11 cellular contexts compared by ENCODE assay signal in the genomic region with DNA sequence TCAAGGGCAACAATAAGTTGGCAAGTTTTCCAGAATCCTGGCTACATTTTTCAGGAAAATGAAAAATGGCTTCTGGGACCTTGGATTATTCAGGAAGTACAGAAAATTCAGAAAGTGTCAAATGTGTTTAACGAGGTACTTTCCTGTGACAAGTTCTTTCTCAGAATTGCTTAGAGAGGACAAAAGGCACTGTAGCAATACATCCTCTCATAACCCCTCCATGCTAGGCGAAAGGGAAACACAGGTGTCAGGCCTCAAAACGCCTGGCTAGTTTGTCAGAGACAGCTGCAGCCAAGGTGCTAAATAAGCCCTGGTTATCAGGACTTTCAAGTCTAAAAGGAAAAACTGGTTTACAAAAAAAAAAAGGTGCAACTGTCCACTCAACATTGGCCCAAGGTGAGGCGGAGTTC.
DNase-seq lines count a peak whose midpoint lies in the region; ATAC-seq, FAIRE-seq and TF ChIP-seq lines count a peak whose summit lies in the region.
"Had no signal": no experiment of that assay in that cellular context is flagged by ENCODE, and none has a peak within 500 bp of the region (broad histone marks: within the 10 kb centered on the region; RNA-seq: fewer than 3 reads in every experiment).

No MANE protein-coding gene starts in this region.

- no peak for TF ChIP-seq CTCF in foreskin fibroblast (IDR thresholded peaks at IDR 0.05; ENCODE audit: low read depth, low read length)

- H3K4me1 Mint-ChIP-seq in stimulated activated naive CD8-positive, alpha-beta T cell treated with anti-CD3 and anti-CD28 coated beads, Interleukin-15, Interleukin-2, amounts not matched to agents 100 ng/mL and 50 ng/mL, for 24 hours (ENCODE audit: low read depth): peaks cover 28% of the 10 kb centered on the region
- H3K4me1 Mint-ChIP-seq in activated naive CD8-positive, alpha-beta T cell treated with anti-CD3 and anti-CD28 coated beads for 36 hours: peaks cover 27% of the 10 kb centered on the region

- H3K4me3 ChIP-seq in foreskin fibroblast (ENCODE audit: low read depth in 1 of 2, low read length in 2 of 2) (no peak overlapping the region), small intestine (ENCODE audit: low read depth in 1 of 2, low read length in 2 of 2) (no peak overlapping the region)

- H3K9me3 ChIP-seq in small intestine (ENCODE audit: control insufficient read depth, low read depth): no peaks in the 10 kb centered on the region

- H3K27ac Mint-ChIP-seq in stimulated activated naive CD8-positive, alpha-beta T cell treated with anti-CD3 and anti-CD28 coated beads, Interleukin-15, Interleukin-2, amounts not matched to agents 100 ng/mL and 50 ng/mL, for 24 hours: peak overlapping the region; percentile 29
- peak overlapping the region; percentile 63 for H3K27ac Mint-ChIP-seq in activated naive CD8-positive, alpha-beta T cell treated with anti-CD3 and anti-CD28 coated beads for 36 hours

- H3K4me3 Mint-ChIP-seq in stimulated activated naive CD8-positive, alpha-beta T cell treated with anti-CD3 and anti-CD28 coated beads, Interleukin-15, Interleukin-2, amounts not matched to agents 100 ng/mL and 50 ng/mL, for 24 hours: no peak overlapping the region
- no peak overlapping the region for H3K4me3 Mint-ChIP-seq in activated naive CD8-positive, alpha-beta T cell treated with anti-CD3 and anti-CD28 coated beads for 36 hours
- H3K4me3 Mint-ChIP-seq: neural crest cell had no signal

- DNase-seq in stimulated activated naive CD8-positive, alpha-beta T cell treated with anti-CD3 and anti-CD28 coated beads, Interleukin-15, Interleukin-2, amounts not matched to agents 100 U/mL and 50 U/mL, for 24 hours: no peak
- DNase-seq in activated naive CD8-positive, alpha-beta T cell treated with anti-CD3 and anti-CD28 coated beads for 36 hours: no peak
- DNase-seq in COR-L47 (lab: John Stamatoyannopoulos, UW): no peak
- no peak for DNase-seq in EL
- no peak for DNase-seq in foreskin fibroblast
- DNase-seq in small intestine: no peak
- DNase-seq: NCI-H2081 treated with DMSO at 0.1 percent for 48 hours, SHP77 treated with DMSO at 0.1 percent for 48 hours had no signal

- FAIRE-seq in small intestine (lab: Jason Lieb, UNC): no peak

- WGBS in small intestine, 3 donors: 55 to 60% (median 56%) methylated on average over 4 of the region's 4 CpGs

- ATAC-seq in stimulated activated naive CD8-positive, alpha-beta T cell treated with anti-CD3 and anti-CD28 coated beads, Interleukin-15, Interleukin-2, amounts not matched to agents 100 U/mL and 50 U/mL, for 24 hours: no peak
- peak; percentile 75 for ATAC-seq in HG02885 (IDR thresholded peaks at IDR 0.05; ENCODE audit: poor library complexity, unreplicated experiment)

- H3K27ac ChIP-seq in small intestine (ENCODE audit: low read depth in 1 of 2, low read length in 1 of 2): no peak overlapping the region

- H3K4me1 ChIP-seq in small intestine (ENCODE audit: control insufficient read depth in 2 of 2, insufficient read depth in 1 of 2, low read depth in 1 of 2, low read length in 1 of 2): no peaks in the 10 kb centered on the region

- H3K27me3 ChIP-seq in small intestine (ENCODE audit: control insufficient read depth in 2 of 2, insufficient read depth in 2 of 2, low read length in 2 of 2): no peaks in the 10 kb centered on the region

- no peaks in the 10 kb centered on the region for H3K27me3 Mint-ChIP-seq in stimulated activated naive CD8-positive, alpha-beta T cell treated with anti-CD3 and anti-CD28 coated beads, Interleukin-15, Interleukin-2, amounts not matched to agents 100 ng/mL and 50 ng/mL, for 24 hours
- no peaks in the 10 kb centered on the region for H3K27me3 Mint-ChIP-seq in activated naive CD8-positive, alpha-beta T cell treated with anti-CD3 and anti-CD28 coated beads for 36 hours

- H3K36me3 Mint-ChIP-seq in stimulated activated naive CD8-positive, alpha-beta T cell treated with anti-CD3 and anti-CD28 coated beads, Interleukin-15, Interleukin-2, amounts not matched to agents 100 ng/mL and 50 ng/mL, for 24 hours (ENCODE audit: low read depth): peaks cover 17% of the 10 kb centered on the region
- H3K36me3 Mint-ChIP-seq in activated naive CD8-positive, alpha-beta T cell treated with anti-CD3 and anti-CD28 coated beads for 36 hours: peaks cover 36% of the 10 kb centered on the region

- peaks cover 0 to 3% of the 10 kb centered on the region in 2 donors for H3K36me3 ChIP-seq in small intestine (ENCODE audit: control insufficient read depth in 2 of 2, insufficient read depth in 2 of 2, low read length in 2 of 2)

- no peaks in the 10 kb centered on the region for H3K9me3 Mint-ChIP-seq in stimulated activated naive CD8-positive, alpha-beta T cell treated with anti-CD3 and anti-CD28 coated beads, Interleukin-15, Interleukin-2, amounts not matched to agents 100 ng/mL and 50 ng/mL, for 24 hours
- H3K9me3 Mint-ChIP-seq in activated naive CD8-positive, alpha-beta T cell treated with anti-CD3 and anti-CD28 coated beads for 36 hours: peaks cover 5% of the 10 kb centered on the region
- H3K9me3 Mint-ChIP-seq: neural crest cell had no signal
